Comparison of ENCODE assay signal across 16 cellular contexts in the genomic region with DNA sequence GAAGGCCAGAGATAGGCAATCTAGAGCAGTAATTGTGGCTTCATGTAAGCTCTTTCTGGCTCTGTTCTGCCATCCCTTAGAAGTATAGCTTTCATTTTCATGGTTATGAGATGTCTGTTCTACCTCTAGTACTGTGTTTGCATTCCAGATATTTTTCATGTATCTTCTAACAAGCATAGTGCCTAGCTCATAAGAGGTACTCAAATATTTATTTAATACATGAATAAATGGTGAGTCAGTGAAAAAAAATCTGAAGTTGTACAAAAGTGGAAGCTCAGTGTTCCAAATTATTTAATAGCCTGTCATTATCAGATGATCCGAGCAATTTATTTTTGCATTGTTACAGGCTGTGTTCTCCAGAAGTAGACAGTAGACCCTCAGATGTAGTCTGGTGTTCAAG.
DNase-seq lines count a peak whose midpoint lies in the region; ATAC-seq, FAIRE-seq and TF ChIP-seq lines count a peak whose summit lies in the region.
"Had no signal": no experiment of that assay in that cellular context is flagged by ENCODE, and none has a peak within 500 bp of the region (broad histone marks: within the 10 kb centered on the region; RNA-seq: fewer than 3 reads in every experiment).

No MANE protein-coding gene starts in this region.

- in situ Hi-C loops in mammary epithelial cell (cut with MboI; ENCODE audit: low sequenced_read_pairs in 2 of 2) = loop anchor here (10.0 to 25.0 kb wide), 2 partner anchors 192 to 199 kb away; partner anchors contain the start of gene TOP2B (in 1 of the 2)

- H3K27me3 ChIP-seq in mammary epithelial cell (ENCODE audit: insufficient read depth, low read length) (no peaks in the 10 kb centered on the region), breast epithelium (no peaks in the 10 kb centered on the region)
- H3K27me3 ChIP-seq: adrenal gland, neutrophil, tibial artery had no signal

- WGBS in mammary epithelial cell (ENCODE audit: low coverage, missing lambda C conversion rate) = 44% methylated on average over 1 of the region's 1 CpG

- FAIRE-seq in islet of Langerhans (lab: Jason Lieb, UNC) (peak; percentile 55), H54 (lab: Jason Lieb, UNC) (no peak)

- BruUV-seq in mammary epithelial cell (replicated peaks; lab: Mats Ljungman, UMichigan) = no TSS peak

- intact Hi-C loops in mammary epithelial cell (cut with micrococcal nuclease) = no loop called here
- intact Hi-C loops in breast epithelium (cut with DNase I; ENCODE audit: low total_unique reads) = no loop called here

- TF ChIP-seq POLR2A in breast epithelium (IDR thresholded peaks at IDR 0.05) (no peak), H54 (IDR thresholded peaks at IDR 0.05; ENCODE audit: low read depth, low read length) (no peak)

- H3K9ac ChIP-seq in mammary epithelial cell (ENCODE audit: insufficient read depth, low read length) = no peak overlapping the region

- no peaks in the 10 kb centered on the region for H3K36me3 ChIP-seq in mammary epithelial cell (ENCODE audit: insufficient read depth, low read length)
- H3K36me3 ChIP-seq in breast epithelium = no peaks in the 10 kb centered on the region
- H3K36me3 ChIP-seq: adrenal gland, neutrophil, tibial artery had no signal

- H3K79me2 ChIP-seq in mammary epithelial cell (ENCODE audit: insufficient read depth, low read length) = no peaks in the 10 kb centered on the region

- no peak overlapping the region for H2AFZ ChIP-seq in mammary epithelial cell (ENCODE audit: low read depth, low read length)

- CTCF ChIA-PET in mammary epithelial cell (lab: Charles Lee; ENCODE audit: low non-redundant PET) = no interaction called here

- DNase-seq in mammary epithelial cell = no peak
- no peak for DNase-seq in breast epithelium (ENCODE audit: low spot score in 2 of 2)
- DNase-seq in astrocyte of the hippocampus (ENCODE audit: low read depth, low spot score) = peak; percentile 13
- DNase-seq in H54 (ENCODE audit: insufficient read length, low spot score) = no peak
- DNase-seq: activated T-cell treated with anti-CD3 and anti-CD28 coated beads, Interleukin-2, amount 50 U/mL, for 24 hours; adrenal gland; DMS 273 treated with DMSO at 0.1 percent for 48 hours; effector CD4-positive, alpha-beta T cell; MM.1S; stimulated activated CD4-positive, alpha-beta T cell treated with anti-CD3 and anti-CD28 coated beads, Interleukin-15, amount 100 ng/mL, for 24 hours; tibial artery had no signal

- ATAC-seq in GM19023 (IDR thresholded peaks at IDR 0.05; ENCODE audit: unreplicated experiment) (no peak), GM21576 (IDR thresholded peaks at IDR 0.05; ENCODE audit: unreplicated experiment) (no peak), HG03342 (IDR thresholded peaks at IDR 0.05; ENCODE audit: unreplicated experiment) (no peak)

- no peak for TF ChIP-seq CTCF in mammary epithelial cell (conservative IDR thresholded peaks at IDR 0.05 in 1 of 2, IDR thresholded peaks at IDR 0.05 in 1 of 2; ENCODE audit: extremely low read depth in 1 of 2, insufficient read depth in 1 of 2, low read depth in 1 of 2, low read length in 2 of 2)
- no peak for TF ChIP-seq CTCF in breast epithelium (IDR thresholded peaks at IDR 0.05)

- no peak overlapping the region for H3K4me3 ChIP-seq in mammary epithelial cell (replicated peaks in 1 of 3; ENCODE audit: insufficient read depth in 1 of 3, low read depth in 2 of 3, low read length in 3 of 3)
- H3K4me3 ChIP-seq in breast epithelium = no peak overlapping the region
- H3K4me3 ChIP-seq: adrenal gland, tibial artery had no signal

- dilution Hi-C loops in mammary epithelial cell (cut with HindIII; ENCODE audit: low sequenced_read_pairs) = no loop called here

- H3K9me3 ChIP-seq in mammary epithelial cell (replicated peaks; ENCODE audit: insufficient read depth, low read length) = no peaks in the 10 kb centered on the region
- no peaks in the 10 kb centered on the region for H3K9me3 ChIP-seq in breast epithelium
- H3K9me3 ChIP-seq: adrenal gland, neutrophil, tibial artery had no signal

- H4K20me1 ChIP-seq in mammary epithelial cell (ENCODE audit: insufficient read depth, low read length) = no peaks in the 10 kb centered on the region

- peak overlapping the region; percentile 1 for H3K4me2 ChIP-seq in mammary epithelial cell (ENCODE audit: insufficient read depth, low read depth, low read length)

- peaks cover 4% of the 10 kb centered on the region for H3K4me1 ChIP-seq in mammary epithelial cell (ENCODE audit: insufficient read depth, low read length)
- no peaks in the 10 kb centered on the region for H3K4me1 ChIP-seq in breast epithelium
- H3K4me1 ChIP-seq: adrenal gland had no signal

- H3K27ac ChIP-seq in mammary epithelial cell (ENCODE audit: insufficient read depth, low read depth, low read length) (no peak overlapping the region), breast epithelium (no peak overlapping the region)
- H3K27ac ChIP-seq: adrenal gland, neutrophil, tibial artery had no signal
